Comparison of ENCODE assay signal across 26 cellular contexts in genomic region chrX:104670051-104670450, GRCh38.
"Had no signal": no experiment of that assay in that cellular context is flagged by ENCODE, and none has a peak within 500 bp of the region (broad histone marks: within the 10 kb centered on the region; RNA-seq: fewer than 3 reads in every experiment).

No MANE protein-coding gene starts in this region.

- FAIRE-seq: bronchial epithelial cell, frontal cortex had no signal

- ATAC-seq: activated CD4-positive, alpha-beta T cell treated with anti-CD3 and anti-CD28 coated beads for 36 hours; activated CD8-positive, alpha-beta memory T cell treated with anti-CD3 and anti-CD28 coated beads, Interleukin-2, amount 10 ng/mL, durations not matched to agents 7 days and 5 days; activated CD8-positive, alpha-beta T cell treated with anti-CD3 and anti-CD28 coated beads, Interleukin-2, amount 10 ng/mL, durations not matched to agents 7 days and 5 days; activated naive CD4-positive, alpha-beta T cell treated with anti-CD3 and anti-CD28 coated beads, Interleukin-2, amount 50 U/mL, for 72 hours; activated T-cell treated with anti-CD3 and anti-CD28 coated beads, Interleukin-2, amount 50 U/mL, for 72 hours; esophagus mucosa had no signal

- H3K27ac ChIP-seq: ascending aorta, brain microvascular endothelial cell, coronary artery, dorsolateral prefrontal cortex had no signal

- H3K27me3 ChIP-seq: ascending aorta, brain microvascular endothelial cell had no signal

- H3K4me1 ChIP-seq: ascending aorta had no signal

- H3K4me3 ChIP-seq: ascending aorta, coronary artery, dorsolateral prefrontal cortex had no signal

- DNase-seq: activated CD4-positive, alpha-beta memory T cell treated with anti-CD3 and anti-CD28 coated beads for 36 hours; activated CD4-positive, alpha-beta T cell treated with anti-CD3 and anti-CD28 coated beads for 36 hours; activated CD4-positive, alpha-beta T cell treated with anti-CD3 and anti-CD28 coated beads, Interleukin-2, amount 10 ng/mL, durations not matched to agents 24 days and 14 days; activated CD4-positive, CD25-positive, alpha-beta regulatory T cell; activated CD4-positive, CD25-positive, alpha-beta regulatory T cell treated with anti-CD3 and anti-CD28 coated beads, Interleukin-2, amount 50 U/mL, for 72 hours; activated CD8-positive, alpha-beta memory T cell treated with anti-CD3 and anti-CD28 coated beads, Interleukin-2, amount 10 ng/mL, durations not matched to agents 7 days and 5 days; activated CD8-positive, alpha-beta memory T cell treated with anti-CD3 and anti-CD28 coated beads, Interleukin-2, amount 50 U/mL, for 4 hours; activated CD8-positive, alpha-beta T cell treated with anti-CD3 and anti-CD28 coated beads, Interleukin-2, amount 10 ng/mL, durations not matched to agents 7 days and 5 days; activated gamma-delta T cell; activated naive CD4-positive, alpha-beta T cell; activated naive CD4-positive, alpha-beta T cell treated with anti-CD3 and anti-CD28 coated beads, Interleukin-2, amount 10 ng/mL, durations not matched to agents 7 days and 5 days; activated naive CD8-positive, alpha-beta T cell treated with anti-CD3 and anti-CD28 coated beads, Interleukin-2, amount 10 ng/mL, durations not matched to agents 7 days and 5 days; activated T-cell treated with anti-CD3 and anti-CD28 coated beads, Interleukin-2, amount 50 U/mL, for 24 hours; activated T-cell treated with anti-CD3 and anti-CD28 coated beads, Interleukin-2, amount 50 U/mL, for 72 hours; brain microvascular endothelial cell; dorsolateral prefrontal cortex; effector memory CD4-positive, alpha-beta T cell; endodermal cell; foreskin fibroblast; T-helper 2 cell had no signal

- H3K9me3 ChIP-seq: ascending aorta had no signal

- H3K36me3 ChIP-seq: ascending aorta, brain microvascular endothelial cell had no signal
